In the genomic region with DNA sequence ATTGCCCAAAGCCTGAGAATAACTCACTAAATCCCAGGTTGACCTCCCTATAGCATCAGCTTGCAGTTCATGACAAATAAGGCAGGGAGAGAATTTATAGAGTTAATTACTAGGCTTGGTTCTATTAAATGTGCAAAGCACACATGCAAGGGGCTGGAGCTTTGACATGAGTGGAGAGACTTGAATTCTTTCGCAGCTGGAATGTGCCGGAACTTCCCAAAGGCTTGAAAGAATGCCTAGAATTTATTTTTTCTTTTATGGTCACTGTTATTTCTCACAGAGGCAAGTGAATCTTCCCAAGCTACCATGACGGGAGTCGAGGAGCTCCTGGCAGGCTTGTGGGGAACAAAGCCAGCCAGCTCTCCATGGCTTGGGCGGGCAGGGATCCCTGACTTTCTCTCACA, we compare ENCODE assay signal across 19 cellular contexts.
A peak's percentile ranks its signal among the peaks of the same experiment; 100 is the strongest.
DNase-seq lines count a peak whose midpoint lies in the region; TF ChIP-seq lines count a peak whose summit lies in the region.
"Had no signal": no experiment of that assay in that cellular context is flagged by ENCODE, and none has a peak within 500 bp of the region (broad histone marks: within the 10 kb centered on the region; RNA-seq: fewer than 3 reads in every experiment).

No MANE protein-coding gene starts in this region.

- H3K36me3 Mint-ChIP-seq in progenitor cell of endocrine pancreas (ENCODE audit: insufficient read depth) = no peaks in the 10 kb centered on the region
- H3K36me3 Mint-ChIP-seq in activated CD4-positive, alpha-beta T cell treated with anti-CD3 and anti-CD28 coated beads, Interleukin-2, amount 10 ng/mL, durations not matched to agents 7 days and 5 days (ENCODE audit: low read depth) = no peaks in the 10 kb centered on the region

- H3K4me3 ChIP-seq in BJ (ENCODE audit: low read depth, low read length) (no peak overlapping the region), SJSA1 (no peak overlapping the region), fibroblast of villous mesenchyme (ENCODE audit: low read depth, low read length) (no peak overlapping the region)
- H3K4me3 ChIP-seq: colonic mucosa, hepatocyte, mucosa of descending colon had no signal

- no peak overlapping the region for H3K27ac Mint-ChIP-seq in progenitor cell of endocrine pancreas
- no peak overlapping the region for H3K27ac Mint-ChIP-seq in activated CD4-positive, alpha-beta T cell treated with anti-CD3 and anti-CD28 coated beads, Interleukin-2, amount 10 ng/mL, durations not matched to agents 7 days and 5 days
- H3K27ac Mint-ChIP-seq: CD4-positive, alpha-beta T cell had no signal

- no peaks in the 10 kb centered on the region for H3K9me3 Mint-ChIP-seq in progenitor cell of endocrine pancreas (ENCODE audit: low read depth)
- H3K9me3 Mint-ChIP-seq in activated CD4-positive, alpha-beta T cell treated with anti-CD3 and anti-CD28 coated beads, Interleukin-2, amount 10 ng/mL, durations not matched to agents 7 days and 5 days = no peaks in the 10 kb centered on the region
- H3K9me3 Mint-ChIP-seq: CD4-positive, alpha-beta T cell had no signal

- H3K27me3 ChIP-seq in BJ (ENCODE audit: control insufficient read depth, insufficient read depth, low read length) = no peaks in the 10 kb centered on the region
- H3K27me3 ChIP-seq in SJSA1 (replicated peaks) = no peaks in the 10 kb centered on the region
- H3K27me3 ChIP-seq: colonic mucosa, hepatocyte had no signal

- peaks cover 36% of the 10 kb centered on the region for H3K4me1 ChIP-seq in SJSA1 (replicated peaks)
- H3K4me1 ChIP-seq: colonic mucosa had no signal

- POLR2A ChIA-PET in BJ (lab: Charles Lee) = interaction anchor here (0.7 to 1.3 kb wide), 3 partner anchors 12 to 18 kb away, joined by 3 to 5 read pairs (median 3); no protein-coding TSS in a partner anchor
- POLR2A ChIA-PET in activated CD4-positive, alpha-beta T cell treated with anti-CD3 and anti-CD28 coated beads, Interleukin-2, amount 10 ng/mL, durations not matched to agents 7 days and 5 days (lab: Charles Lee) = no interaction called here

- TF ChIP-seq CTCF in BJ (IDR thresholded peaks at IDR 0.05; ENCODE audit: insufficient read depth, low read depth, low read length) (no peak), fibroblast of villous mesenchyme (IDR thresholded peaks at IDR 0.05; ENCODE audit: insufficient read depth, low read depth, low read length) (no peak), progenitor cell of endocrine pancreas (IDR thresholded peaks at IDR 0.05; ENCODE audit: unreplicated experiment) (no peak)

- CTCF ChIA-PET in BJ (lab: Yijun Ruan, JAX) = interaction anchor here (0.7 to 1.0 kb wide), 3 partner anchors 14 to 164 kb away, joined by 3 to 5 read pairs (median 3); no protein-coding TSS in a partner anchor
- CTCF ChIA-PET in activated CD4-positive, alpha-beta T cell treated with anti-CD3 and anti-CD28 coated beads, Interleukin-2, amount 10 ng/mL, durations not matched to agents 7 days and 5 days (lab: Charles Lee) = no interaction called here

- H3K27me3 Mint-ChIP-seq in progenitor cell of endocrine pancreas = no peaks in the 10 kb centered on the region
- H3K27me3 Mint-ChIP-seq in activated CD4-positive, alpha-beta T cell treated with anti-CD3 and anti-CD28 coated beads, Interleukin-2, amount 10 ng/mL, durations not matched to agents 7 days and 5 days = peaks cover 9% of the 10 kb centered on the region

- H3K9me3 ChIP-seq in SJSA1 (replicated peaks) = no peaks in the 10 kb centered on the region
- H3K9me3 ChIP-seq: colonic mucosa, mucosa of descending colon had no signal

- no peaks in the 10 kb centered on the region for H3K36me3 ChIP-seq in BJ (ENCODE audit: control insufficient read depth, insufficient read depth, low read length)
- no peaks in the 10 kb centered on the region for H3K36me3 ChIP-seq in SJSA1
- H3K36me3 ChIP-seq: colonic mucosa had no signal

- DNase-seq in BJ (ENCODE audit: low read depth) = peak; percentile 97
- DNase-seq in SJSA1 (ENCODE audit: low read depth in 1 of 2, low spot score in 2 of 2) = peak; percentile 55 to 80
- peak; percentile 63 for DNase-seq in fibroblast of villous mesenchyme (ENCODE audit: low read depth)
- peak; percentile 94 for DNase-seq in renal cortical epithelial cell (ENCODE audit: low read depth)
- no peak for DNase-seq in progenitor cell of endocrine pancreas (ENCODE audit: low spot score, unreplicated experiment)
- no peak for DNase-seq in mesenteric fat pad (ENCODE audit: low spot score)
- no peak for DNase-seq in activated CD4-positive, alpha-beta T cell treated with anti-CD3 and anti-CD28 coated beads, Interleukin-2, amount 10 ng/mL, durations not matched to agents 7 days and 5 days
- DNase-seq in stimulated activated CD4-positive, alpha-beta T cell treated with anti-CD3 and anti-CD28 coated beads, Interleukin-15, amount 100 ng/mL, for 24 hours = no peak
- DNase-seq: activated CD4-positive, alpha-beta T cell treated with anti-CD3 and anti-CD28 coated beads, Interleukin-2, amount 50 U/mL, for 48 hours; activated gamma-delta T cell; CD4-positive, alpha-beta T cell; colonic mucosa; GOT3; mucosa of descending colon; MV-4-11; NCI-H345; PC-3; T-helper 2 cell had no signal

- H3K4me3 Mint-ChIP-seq in progenitor cell of endocrine pancreas (ENCODE audit: low read depth) = no peak overlapping the region
- H3K4me3 Mint-ChIP-seq in activated CD4-positive, alpha-beta T cell treated with anti-CD3 and anti-CD28 coated beads, Interleukin-2, amount 10 ng/mL, durations not matched to agents 7 days and 5 days = no peak overlapping the region
- H3K4me3 Mint-ChIP-seq: CD4-positive, alpha-beta T cell had no signal

- H3K4me1 Mint-ChIP-seq in progenitor cell of endocrine pancreas (ENCODE audit: low read depth) = peaks cover 8% of the 10 kb centered on the region
- H3K4me1 Mint-ChIP-seq in activated CD4-positive, alpha-beta T cell treated with anti-CD3 and anti-CD28 coated beads, Interleukin-2, amount 10 ng/mL, durations not matched to agents 7 days and 5 days = no peaks in the 10 kb centered on the region

- H3K27ac ChIP-seq in SJSA1 = peak overlapping the region; percentile 87
- H3K27ac ChIP-seq: colonic mucosa, hepatocyte had no signal

Comparison
In these comparisons a context has a peak if more than half of its experiments do, and no peak if none do; other contexts are left out.
1. DNase-seq: peak in BJ (single experiment), SJSA1 (2 of 2), fibroblast of villous mesenchyme (single experiment) and renal cortical epithelial cell (single experiment); none in progenitor cell of endocrine pancreas (single experiment), mesenteric fat pad (single experiment), activated CD4-positive, alpha-beta T cell treated with anti-CD3 and anti-CD28 coated beads, Interleukin-2, amount 10 ng/mL, durations not matched to agents 7 days and 5 days (single experiment) and stimulated activated CD4-positive, alpha-beta T cell treated with anti-CD3 and anti-CD28 coated beads, Interleukin-15, amount 100 ng/mL, for 24 hours (single experiment).